Comparison of ENCODE assay signal across 1 cellular context in genomic region chr5:36614657-36615308, GRCh38.
TF ChIP-seq lines count a peak whose summit lies in the region.

No MANE protein-coding gene starts in this region.

TF ChIP-seq in GM23338, 12 proteins besides CTCF, POLR2A, EP300 and RAD21:
- TF ChIP-seq EZH2phosphoT487 (IDR thresholded peaks at IDR 0.05; ENCODE audit: unreplicated experiment), result no peak
